In the genomic region with DNA sequence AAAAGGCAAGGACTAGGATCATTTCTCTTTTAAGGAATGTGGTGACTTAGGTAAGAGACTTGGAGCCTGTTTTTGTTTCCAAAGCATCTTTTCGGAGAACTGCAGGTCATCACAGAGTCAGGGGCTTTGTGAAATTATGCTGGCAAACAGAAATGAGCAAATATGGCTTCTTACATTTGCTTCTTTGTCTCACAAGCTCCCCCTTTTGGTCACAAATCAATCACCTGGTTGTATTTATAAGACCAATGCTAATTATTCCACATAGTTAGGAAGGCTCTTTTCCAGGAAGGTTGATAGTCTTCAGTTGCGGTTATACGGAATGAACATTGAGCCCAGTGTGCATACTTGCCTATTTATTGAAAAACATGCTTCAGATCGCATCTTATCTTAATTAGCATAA, we compare ENCODE assay signal across 9 cellular contexts. TPM values are rescaled to one million over a fixed set of nuclear protein-coding genes. Genes with fewer than 3 reads are reported as not detected.
DNase-seq lines count a peak whose midpoint lies in the region; ATAC-seq and TF ChIP-seq lines count a peak whose summit lies in the region.
"Had no signal": no experiment of that assay in that cellular context is flagged by ENCODE, and none has a peak within 500 bp of the region (broad histone marks: within the 10 kb centered on the region; RNA-seq: fewer than 3 reads in every experiment).

No MANE protein-coding gene starts in this region.

- TF ChIP-seq CTCF in choroid plexus epithelial cell (conservative IDR thresholded peaks at IDR 0.05; ENCODE audit: low read depth, low read length) (peak; percentile 71), retinal pigment epithelial cell (conservative IDR thresholded peaks at IDR 0.05; ENCODE audit: low read depth, low read length) (peak; percentile 65), mesothelial cell of epicardium (IDR thresholded peaks at IDR 0.05; ENCODE audit: unreplicated experiment) (no peak)

- H3K9me3 Mint-ChIP-seq in mesothelial cell of epicardium, result peaks cover 13% of the 10 kb centered on the region

- H3K36me3 Mint-ChIP-seq in mesothelial cell of epicardium, result no peaks in the 10 kb centered on the region

- ATAC-seq in GM21737 (IDR thresholded peaks at IDR 0.05; ENCODE audit: unreplicated experiment), result no peak

- H3K4me3 ChIP-seq in choroid plexus epithelial cell (ENCODE audit: low read depth, low read length) (no peak overlapping the region), retinal pigment epithelial cell (ENCODE audit: low read length) (no peak overlapping the region)
- H3K4me3 ChIP-seq: BLaER1 treated with 17β-estradiol and CSF1 and Interleukin-3, amounts not matched to agents 10 nM and 100 nM had no signal

- no peak overlapping the region for H3K27ac Mint-ChIP-seq in mesothelial cell of epicardium

- H3K4me1 Mint-ChIP-seq in mesothelial cell of epicardium, result no peaks in the 10 kb centered on the region

- peaks cover 9% of the 10 kb centered on the region for H3K27me3 Mint-ChIP-seq in mesothelial cell of epicardium (ENCODE audit: low read depth)

- DNase-seq in NCI-H1436 (lab: John Stamatoyannopoulos, UW), result peak; percentile 12
- DNase-seq in NCI-H1436 treated with DMSO at 0.1 percent for 48 hours (lab: John Stamatoyannopoulos, UW), result no peak
- peak; percentile 31 for DNase-seq in NCI-H1105 (lab: John Stamatoyannopoulos, UW)
- peak; percentile 91 for DNase-seq in choroid plexus epithelial cell (ENCODE audit: low read depth)
- peak; percentile 34 for DNase-seq in retinal pigment epithelial cell (ENCODE audit: low read depth)
- no peak for DNase-seq in mesothelial cell of epicardium (ENCODE audit: low spot score in 2 of 2, unreplicated experiment in 2 of 2)
- DNase-seq in hippocampal formation (lab: John Stamatoyannopoulos, UW), result no peak

- H3K4me3 Mint-ChIP-seq in mesothelial cell of epicardium, result no peak overlapping the region

RNA-seq across cellular contexts. Expression of a gene that starts 34.6 kb away (rescaled TPM):
- 3.2 to 3.6 TPM (median 3.4 TPM) in 3 replicates for total RNA-seq in mesothelial cell of epicardium

RNA-seq across cellular contexts. Expression of a gene that starts 36.1 kb away (rescaled TPM):
- not detected in 3 replicates for total RNA-seq in mesothelial cell of epicardium

Comparison
In these comparisons a context has a peak if more than half of its experiments do, and no peak if none do; other contexts are left out.
1. DNase-seq: peak in NCI-H1436 (single experiment), NCI-H1105 (single experiment), choroid plexus epithelial cell (single experiment) and retinal pigment epithelial cell (single experiment); none in NCI-H1436 treated with DMSO at 0.1 percent for 48 hours (single experiment), mesothelial cell of epicardium (0 of 2) and hippocampal formation (0 of 2).